In genomic region chr20:50390685-50391443, GRCh38 we compare ENCODE assay signal across 2 cellular contexts.
TF ChIP-seq lines count a peak whose summit lies in the region.

No MANE protein-coding gene starts in this region.

TF ChIP-seq in A549, 52 proteins besides CTCF, POLR2A, EP300 and RAD21:
- no peak for TF ChIP-seq SMC3 (IDR thresholded peaks at IDR 0.05)
- no peak for TF ChIP-seq FOXS1 (CRISPR knock-in tag; IDR thresholded peaks at IDR 0.05)
- TF ChIP-seq HOXB13 (CRISPR knock-in tag; IDR thresholded peaks at IDR 0.05; ENCODE audit: low read depth) = no peak
- no peak for TF ChIP-seq RARB (CRISPR knock-in tag; IDR thresholded peaks at IDR 0.05)
- TF ChIP-seq MAX (IDR thresholded peaks at IDR 0.05) = no peak
- TF ChIP-seq MYC (IDR thresholded peaks at IDR 0.05; ENCODE audit: borderline replicate concordance, low read length) = no peak
- TF ChIP-seq ZNF302 (CRISPR knock-in tag; IDR thresholded peaks at IDR 0.05) = no peak
- TF ChIP-seq SREBF2 (IDR thresholded peaks at IDR 0.05) = no peak
- TF ChIP-seq JUNB (IDR thresholded peaks at IDR 0.05) = no peak
- TF ChIP-seq FOSB (CRISPR knock-in tag; IDR thresholded peaks at IDR 0.05) = no peak
- no peak for TF ChIP-seq ZFP36 (IDR thresholded peaks at IDR 0.05; ENCODE audit: borderline replicate concordance, partially characterized antibody)
- no peak for TF ChIP-seq ZSCAN20 (CRISPR knock-in tag; IDR thresholded peaks at IDR 0.05)
- TF ChIP-seq RCOR1 (IDR thresholded peaks at IDR 0.05; ENCODE audit: low read depth, low read length) = no peak
- no peak for TF ChIP-seq ESRRA (IDR thresholded peaks at IDR 0.05; ENCODE audit: borderline replicate concordance, low read length)
- no peak for TF ChIP-seq CBX8 (IDR thresholded peaks at IDR 0.05)
- TF ChIP-seq NR3C1 (IDR thresholded peaks at IDR 0.05) = no peak
- TF ChIP-seq RNF2 (IDR thresholded peaks at IDR 0.05; ENCODE audit: borderline replicate concordance, low read depth) = no peak
- no peak for TF ChIP-seq BCL3 (IDR thresholded peaks at IDR 0.05)
- TF ChIP-seq E2F6 (IDR thresholded peaks at IDR 0.05; ENCODE audit: borderline replicate concordance, low read depth) = no peak

TF ChIP-seq in IMR-90, 13 proteins besides CTCF, POLR2A, EP300 and RAD21:
- TF ChIP-seq RCOR1 (IDR thresholded peaks at IDR 0.05; ENCODE audit: insufficient replicate concordance, low read length) (no peak), CEBPB (IDR thresholded peaks at IDR 0.05; ENCODE audit: low read depth, low read length) (no peak), BHLHE40 (IDR thresholded peaks at IDR 0.05; ENCODE audit: low read depth, low read length) (no peak), CHD1 (IDR thresholded peaks at IDR 0.05; ENCODE audit: low read depth, low read length) (no peak), NFE2L2 (IDR thresholded peaks at IDR 0.05; ENCODE audit: low read depth, low read length) (no peak)
